ENCODE assay signal across 8 cellular contexts in the genomic region with DNA sequence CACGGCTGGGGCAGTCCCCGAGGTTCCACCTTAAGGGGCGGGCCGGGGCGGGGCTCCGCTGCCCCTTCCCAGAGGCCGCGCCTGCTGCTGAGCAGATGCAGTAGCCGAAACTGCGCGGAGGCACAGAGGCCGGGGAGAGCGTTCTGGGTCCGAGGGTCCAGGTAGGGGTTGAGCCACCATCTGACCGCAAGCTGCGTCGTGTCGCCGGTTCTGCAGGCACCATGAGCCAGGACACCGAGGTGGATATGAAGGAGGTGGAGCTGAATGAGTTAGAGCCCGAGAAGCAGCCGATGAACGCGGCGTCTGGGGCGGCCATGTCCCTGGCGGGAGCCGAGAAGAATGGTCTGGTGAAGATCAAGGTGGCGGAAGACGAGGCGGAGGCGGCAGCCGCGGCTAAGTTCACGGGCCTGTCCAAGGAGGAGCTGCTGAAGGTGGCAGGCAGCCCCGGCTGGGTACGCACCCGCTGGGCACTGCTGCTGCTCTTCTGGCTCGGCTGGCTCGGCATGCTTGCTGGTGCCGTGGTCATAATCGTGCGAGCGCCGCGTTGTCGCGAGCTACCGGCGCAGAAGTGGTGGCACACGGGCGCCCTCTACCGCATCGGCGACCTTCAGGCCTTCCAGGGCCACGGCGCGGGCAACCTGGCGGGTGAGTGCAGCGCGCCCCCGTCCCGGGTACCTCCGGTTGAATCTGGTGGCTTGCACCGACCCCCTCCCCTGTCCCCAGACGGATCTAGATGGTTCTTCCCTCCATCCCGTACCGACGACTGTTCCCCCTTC. TPM values are rescaled to one million over a fixed set of nuclear protein-coding genes. Genes with fewer than 3 reads are reported as not detected.
DNase-seq lines count a peak whose midpoint lies in the region; ATAC-seq and TF ChIP-seq lines count a peak whose summit lies in the region.

A gene (plus strand): TSS at position 94 of the 776 bp plus-strand sequence. CDS start 128 bp downstream, at position 222.

- H3K36me3 Mint-ChIP-seq in activated T-cell treated with anti-CD3 and anti-CD28 coated beads, Interleukin-2, amount 50 U/mL, for 24 hours (ENCODE audit: low read depth), result peaks cover 94% of the 10 kb centered on the region
- H3K36me3 Mint-ChIP-seq in stimulated activated effector memory CD8-positive, alpha-beta T cell treated with anti-CD3 and anti-CD28 coated beads, Interleukin-12 subunit alpha, Interleukin-12 subunit beta, amount 100 ng/mL, for 72 hours, result peaks cover 68% of the 10 kb centered on the region

- ATAC-seq in GM21390 (IDR thresholded peaks at IDR 0.05; ENCODE audit: unreplicated experiment), result peak; percentile 74
- ATAC-seq in PC-3, result peak; percentile 82
- ATAC-seq in esophagus mucosa, result peak; percentile 87
- peak; percentile 87 for ATAC-seq in stimulated activated effector memory CD8-positive, alpha-beta T cell treated with anti-CD3 and anti-CD28 coated beads, Interleukin-12 subunit alpha, Interleukin-12 subunit beta, amount 100 ng/mL, for 72 hours

- peak within 1 kb of the TSS; percentile 98 for H3K27ac ChIP-seq in HUES6 (ENCODE audit: low read depth, low read length)
- H3K27ac ChIP-seq in PC-3 (ENCODE audit: low read length), result peak within 1 kb of the TSS; percentile 93

- H3K4me1 Mint-ChIP-seq in activated T-cell treated with anti-CD3 and anti-CD28 coated beads, Interleukin-2, amount 50 U/mL, for 24 hours (ENCODE audit: low read depth), result peaks cover 47% of the 10 kb centered on the region
- peaks cover 51% of the 10 kb centered on the region for H3K4me1 Mint-ChIP-seq in stimulated activated effector memory CD8-positive, alpha-beta T cell treated with anti-CD3 and anti-CD28 coated beads, Interleukin-12 subunit alpha, Interleukin-12 subunit beta, amount 100 ng/mL, for 72 hours

- peak within 1 kb of the TSS; percentile 100 for H3K27ac Mint-ChIP-seq in activated T-cell treated with anti-CD3 and anti-CD28 coated beads, Interleukin-2, amount 50 U/mL, for 24 hours
- H3K27ac Mint-ChIP-seq in stimulated activated effector memory CD8-positive, alpha-beta T cell treated with anti-CD3 and anti-CD28 coated beads, Interleukin-12 subunit alpha, Interleukin-12 subunit beta, amount 100 ng/mL, for 72 hours, result peak within 1 kb of the TSS; percentile 99

- intact Hi-C loops in PC-3 (cut with micrococcal nuclease), result loop anchor here (1.0 to 5.0 kb wide), 5 partner anchors 24 to 154 kb away; a partner anchor contains a TSS

- CTCF ChIA-PET in PC-3 (lab: Charles Lee), result interaction anchor here (0.5 to 1.7 kb wide), 8 partner anchors 19 to 1291 kb away, joined by 3 to 8 read pairs (median 4); a partner anchor contains a TSS

- H3K27me3 ChIP-seq in HUES6 (ENCODE audit: control insufficient read depth, insufficient read depth, low read length), result no peaks in the 10 kb centered on the region
- no peaks in the 10 kb centered on the region for H3K27me3 ChIP-seq in PC-3 (ENCODE audit: low read length)

- BruUV-seq in PC-3 (replicated peaks; lab: Mats Ljungman, UMichigan), result TSS peak; percentile 83

- peaks cover 39% of the 10 kb centered on the region for H3K4me1 ChIP-seq in HUES6 (ENCODE audit: control insufficient read depth, insufficient read depth, low read length)
- peaks cover 38% of the 10 kb centered on the region for H3K4me1 ChIP-seq in PC-3 (ENCODE audit: insufficient read depth, low read length)

- peaks cover 49% of the 10 kb centered on the region for H4K20me1 ChIP-seq in PC-3 (ENCODE audit: low read length)

- peak within 1 kb of the TSS; percentile 34 for H2AFZ ChIP-seq in PC-3 (ENCODE audit: low read length)

- no peaks in the 10 kb centered on the region for H3K9me3 Mint-ChIP-seq in activated T-cell treated with anti-CD3 and anti-CD28 coated beads, Interleukin-2, amount 50 U/mL, for 24 hours
- H3K9me3 Mint-ChIP-seq in stimulated activated effector memory CD8-positive, alpha-beta T cell treated with anti-CD3 and anti-CD28 coated beads, Interleukin-12 subunit alpha, Interleukin-12 subunit beta, amount 100 ng/mL, for 72 hours, result no peaks in the 10 kb centered on the region

- DNase-seq in DMS153 (lab: John Stamatoyannopoulos, UW) (peak; percentile 80), PC-3 (peak; percentile 93), myocyte (ENCODE audit: low read depth) (peak; percentile 87)
- peak; percentile 92 for DNase-seq in activated T-cell treated with anti-CD3 and anti-CD28 coated beads, Interleukin-2, amount 50 U/mL, for 24 hours
- peak; percentile 87 to 96 for DNase-seq in stimulated activated effector memory CD8-positive, alpha-beta T cell treated with anti-CD3 and anti-CD28 coated beads, Interleukin-12 subunit alpha, Interleukin-12 subunit beta, amount 100 ng/mL, for 72 hours (ENCODE audit: low spot score in 2 of 2)

- H3K36me3 ChIP-seq in HUES6 (ENCODE audit: control insufficient read depth, insufficient read depth, low read length), result peaks cover 85% of the 10 kb centered on the region
- peaks cover 54% of the 10 kb centered on the region for H3K36me3 ChIP-seq in PC-3 (ENCODE audit: low read depth, low read length)

- peaks cover 12% of the 10 kb centered on the region for H3F3A ChIP-seq in PC-3 (ENCODE audit: low read length, unreplicated experiment)

- POLR2A ChIA-PET in PC-3 (lab: Charles Lee; ENCODE audit: unreplicated experiment), result interaction anchor here (0.6 to 1.8 kb wide), 7 partner anchors 9 to 334 kb away, joined by 3 to 22 read pairs (median 6); a partner anchor contains a TSS

- TF ChIP-seq CTCF in PC-3 (conservative IDR thresholded peaks at IDR 0.05; ENCODE audit: low read depth, low read length), result peak; percentile 81

- no peaks in the 10 kb centered on the region for H3K9me2 ChIP-seq in PC-3 (replicated peaks; ENCODE audit: low read length)

- H3K4me3 ChIP-seq in HUES6 (ENCODE audit: low read depth, low read length), result peak within 1 kb of the TSS; percentile 93
- H3K4me3 ChIP-seq in PC-3 (ENCODE audit: low read length), result peak within 1 kb of the TSS; percentile 85

- no peaks in the 10 kb centered on the region for H3K27me3 Mint-ChIP-seq in activated T-cell treated with anti-CD3 and anti-CD28 coated beads, Interleukin-2, amount 50 U/mL, for 24 hours

- H3K9me3 ChIP-seq in HUES6 (ENCODE audit: control insufficient read depth, insufficient read depth, low read depth, low read length), result no peaks in the 10 kb centered on the region
- H3K9me3 ChIP-seq in PC-3 (ENCODE audit: low read length), result no peaks in the 10 kb centered on the region

- peaks cover 81% of the 10 kb centered on the region for H3K79me2 ChIP-seq in PC-3 (ENCODE audit: low read length)

- peak within 1 kb of the TSS; percentile 95 for H3K4me2 ChIP-seq in PC-3 (ENCODE audit: low read length)

- peak within 1 kb of the TSS; percentile 98 for H3K9ac ChIP-seq in HUES6 (ENCODE audit: low read length)
- H3K9ac ChIP-seq in PC-3 (ENCODE audit: low read length), result peak within 1 kb of the TSS; percentile 99

- peak within 1 kb of the TSS; percentile 99 for H3K4me3 Mint-ChIP-seq in activated T-cell treated with anti-CD3 and anti-CD28 coated beads, Interleukin-2, amount 50 U/mL, for 24 hours
- H3K4me3 Mint-ChIP-seq in stimulated activated effector memory CD8-positive, alpha-beta T cell treated with anti-CD3 and anti-CD28 coated beads, Interleukin-12 subunit alpha, Interleukin-12 subunit beta, amount 100 ng/mL, for 72 hours, result peak within 1 kb of the TSS; percentile 95

RNA-seq across cellular contexts. Expression of the gene that starts here (rescaled TPM):
- 243 and 304 TPM in 2 replicates for total RNA-seq in PC-3 (2014; rRNA removed)
- total RNA-seq in esophagus mucosa, result 233 TPM
- 141 and 195 TPM in 2 replicates for total RNA-seq in myocyte
- 488 TPM for polyA plus RNA-seq in myocyte (2012)

Comparison
In these comparisons a context has a peak if more than half of its experiments do, and no peak if none do; other contexts are left out.
1. Peak in every context shown above with its lines: DNase-seq, ATAC-seq, H3K4me3 ChIP-seq and H3K27ac ChIP-seq.